8 cellular contexts compared by ENCODE assay signal in genomic region chr2:57656198-57656597, GRCh38.
"Had no signal": no experiment of that assay in that cellular context is flagged by ENCODE, and none has a peak within 500 bp of the region (broad histone marks: within the 10 kb centered on the region; RNA-seq: fewer than 3 reads in every experiment).

No MANE protein-coding gene starts in this region.

- H2AFZ ChIP-seq: GM23338 had no signal

- H3K27ac ChIP-seq: KMS-11 had no signal

- H3K4me2 ChIP-seq: GM23338, KMS-11 had no signal

- H3K9ac ChIP-seq: KMS-11 had no signal

- H3K4me3 ChIP-seq: GM23338 had no signal

- ATAC-seq: GM23338 had no signal

- DNase-seq: H9, HCEC 1CT, KBM-7 had no signal

- FAIRE-seq: H1, H54, HTR-8/SVneo had no signal
